ENCODE assay signal across 32 cellular contexts in the genomic region with DNA sequence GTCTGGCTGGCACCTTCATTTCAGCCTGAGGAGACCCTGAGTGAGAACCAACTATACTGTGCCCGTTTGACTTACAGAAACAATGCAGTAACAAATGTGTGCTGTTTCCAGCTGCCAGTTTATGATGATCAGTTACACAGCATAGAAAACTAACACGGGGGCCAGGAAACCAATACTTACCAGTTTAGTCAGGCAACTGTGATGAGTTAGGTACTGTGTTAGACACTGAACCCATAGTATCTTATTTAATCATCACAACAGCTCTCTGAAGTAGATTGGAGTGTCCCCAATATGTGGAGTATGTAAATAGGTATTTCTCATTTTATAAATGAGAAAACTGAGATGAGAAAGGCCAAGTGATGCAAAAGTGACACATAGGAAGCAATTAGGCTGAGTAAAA.
"Had no signal": no experiment of that assay in that cellular context is flagged by ENCODE, and none has a peak within 500 bp of the region (broad histone marks: within the 10 kb centered on the region; RNA-seq: fewer than 3 reads in every experiment).

No MANE protein-coding gene starts in this region.

- H3K27me3 ChIP-seq: ascending aorta, breast epithelium, cardiac muscle cell, dorsolateral prefrontal cortex, gastrocnemius medialis, heart left ventricle had no signal

- H3K4me1 ChIP-seq: ascending aorta, breast epithelium, gastrocnemius medialis, heart left ventricle had no signal

- H3K4me3 Mint-ChIP-seq: activated CD8-positive, alpha-beta T cell treated with anti-CD3 and anti-CD28 coated beads for 36 hours; activated naive CD8-positive, alpha-beta T cell treated with anti-CD3 and anti-CD28 coated beads, Interleukin-2, amount 10 ng/mL, durations not matched to agents 7 days and 5 days; brain; central memory CD8-positive, alpha-beta T cell; dendritic cell treated with granulocyte-macrophage colony-stimulating factor and Interleukin-4, amounts not matched to agents 40 ng/mL and 50 ng/mL, for 4 days; endodermal cell; T-helper 17 cell; T-helper 2 cell treated with Interferon-gamma antibody and Interleukin-4, amounts not matched to agents 5 μg/mL and 100 μg/mL, for 36 hours had no signal

- H3K4me3 ChIP-seq: ascending aorta, breast epithelium, cardiac muscle cell, coronary artery, dorsolateral prefrontal cortex, gastrocnemius medialis, heart left ventricle had no signal

- H3K27ac Mint-ChIP-seq: activated CD8-positive, alpha-beta T cell treated with anti-CD3 and anti-CD28 coated beads for 36 hours; activated naive CD4-positive, alpha-beta T cell treated with anti-CD3 and anti-CD28 coated beads, Interleukin-2, amount 50 U/mL, for 72 hours; activated naive CD8-positive, alpha-beta T cell treated with anti-CD3 and anti-CD28 coated beads, Interleukin-2, amount 10 ng/mL, durations not matched to agents 7 days and 5 days; brain; dendritic cell treated with granulocyte-macrophage colony-stimulating factor and Interleukin-4, amounts not matched to agents 40 ng/mL and 50 ng/mL, for 4 days; endodermal cell; T-helper 17 cell; T-helper 2 cell treated with Interferon-gamma antibody and Interleukin-4, amounts not matched to agents 5 μg/mL and 100 μg/mL, for 36 hours had no signal

- ATAC-seq: activated CD8-positive, alpha-beta T cell treated with anti-CD3 and anti-CD28 coated beads for 36 hours; esophagus mucosa; gastrocnemius medialis; heart left ventricle; T-helper 17 cell had no signal

- H3K4me1 Mint-ChIP-seq: activated naive CD8-positive, alpha-beta T cell treated with anti-CD3 and anti-CD28 coated beads, Interleukin-2, amount 10 ng/mL, durations not matched to agents 7 days and 5 days; central memory CD8-positive, alpha-beta T cell; T-helper 17 cell had no signal

- H3K27me3 Mint-ChIP-seq: activated CD8-positive, alpha-beta T cell treated with anti-CD3 and anti-CD28 coated beads for 36 hours; activated naive CD8-positive, alpha-beta T cell treated with anti-CD3 and anti-CD28 coated beads, Interleukin-2, amount 10 ng/mL, durations not matched to agents 7 days and 5 days; brain; dendritic cell treated with granulocyte-macrophage colony-stimulating factor and Interleukin-4, amounts not matched to agents 40 ng/mL and 50 ng/mL, for 4 days; T-helper 17 cell had no signal

- H3K9me3 Mint-ChIP-seq: activated CD8-positive, alpha-beta T cell treated with anti-CD3 and anti-CD28 coated beads for 36 hours; activated naive CD8-positive, alpha-beta T cell treated with anti-CD3 and anti-CD28 coated beads, Interleukin-2, amount 10 ng/mL, durations not matched to agents 7 days and 5 days; central memory CD8-positive, alpha-beta T cell; endodermal cell; T-helper 2 cell treated with Interferon-gamma antibody and Interleukin-4, amounts not matched to agents 5 μg/mL and 100 μg/mL, for 36 hours had no signal

- H3K9me3 ChIP-seq: ascending aorta, breast epithelium, gastrocnemius medialis, heart left ventricle had no signal

- H3K36me3 ChIP-seq: ascending aorta, breast epithelium, cardiac muscle cell, gastrocnemius medialis, heart left ventricle had no signal

- H3K27ac ChIP-seq: ascending aorta, breast epithelium, cardiac muscle cell, coronary artery, dorsolateral prefrontal cortex, gastrocnemius medialis, heart left ventricle had no signal

- DNase-seq: activated CD4-positive, alpha-beta T cell treated with anti-CD3 and anti-CD28 coated beads for 48 hours; activated CD4-positive, alpha-beta T cell treated with anti-CD3 and anti-CD28 coated beads, Interleukin-2, amount 50 U/mL, for 1 hour; activated CD4-positive, alpha-beta T cell treated with anti-CD3 and anti-CD28 coated beads, Interleukin-2, amount 50 U/mL, for 48 hours; activated CD4-positive, CD25-positive, alpha-beta regulatory T cell; activated CD4-positive, CD25-positive, alpha-beta regulatory T cell treated with anti-CD3 and anti-CD28 coated beads, Interleukin-2, amount 50 U/mL, for 72 hours; activated CD8-positive, alpha-beta memory T cell treated with anti-CD3 and anti-CD28 coated beads for 24 hours; activated CD8-positive, alpha-beta T cell treated with anti-CD3 and anti-CD28 coated beads for 36 hours; activated effector memory CD4-positive, alpha-beta T cell treated with Interleukin-2 at 50 U/mL for 16 hours; activated gamma-delta T cell treated with Interleukin-2 at 50 U/mL for 16 hours; activated naive CD4-positive, alpha-beta T cell treated with Interleukin-2 at 50 U/mL for 16 hours; activated naive CD8-positive, alpha-beta T cell treated with anti-CD3 and anti-CD28 coated beads, Interleukin-2, amount 10 ng/mL, durations not matched to agents 7 days and 5 days; activated T-cell treated with anti-CD3 and anti-CD28 coated beads, Interleukin-2, amount 50 U/mL, for 48 hours; dorsolateral prefrontal cortex; effector memory CD4-positive, alpha-beta T cell; endodermal cell; foreskin fibroblast; gastrocnemius medialis; glutamatergic neuron; heart left ventricle; T-helper 1 cell; T-helper 17 cell; T1000 had no signal

- H3K36me3 Mint-ChIP-seq: activated naive CD4-positive, alpha-beta T cell treated with anti-CD3 and anti-CD28 coated beads, Interleukin-2, amount 50 U/mL, for 72 hours; activated naive CD8-positive, alpha-beta T cell treated with anti-CD3 and anti-CD28 coated beads, Interleukin-2, amount 10 ng/mL, durations not matched to agents 7 days and 5 days; brain had no signal
